Comparison of ENCODE assay signal across 9 cellular contexts in the genomic region with DNA sequence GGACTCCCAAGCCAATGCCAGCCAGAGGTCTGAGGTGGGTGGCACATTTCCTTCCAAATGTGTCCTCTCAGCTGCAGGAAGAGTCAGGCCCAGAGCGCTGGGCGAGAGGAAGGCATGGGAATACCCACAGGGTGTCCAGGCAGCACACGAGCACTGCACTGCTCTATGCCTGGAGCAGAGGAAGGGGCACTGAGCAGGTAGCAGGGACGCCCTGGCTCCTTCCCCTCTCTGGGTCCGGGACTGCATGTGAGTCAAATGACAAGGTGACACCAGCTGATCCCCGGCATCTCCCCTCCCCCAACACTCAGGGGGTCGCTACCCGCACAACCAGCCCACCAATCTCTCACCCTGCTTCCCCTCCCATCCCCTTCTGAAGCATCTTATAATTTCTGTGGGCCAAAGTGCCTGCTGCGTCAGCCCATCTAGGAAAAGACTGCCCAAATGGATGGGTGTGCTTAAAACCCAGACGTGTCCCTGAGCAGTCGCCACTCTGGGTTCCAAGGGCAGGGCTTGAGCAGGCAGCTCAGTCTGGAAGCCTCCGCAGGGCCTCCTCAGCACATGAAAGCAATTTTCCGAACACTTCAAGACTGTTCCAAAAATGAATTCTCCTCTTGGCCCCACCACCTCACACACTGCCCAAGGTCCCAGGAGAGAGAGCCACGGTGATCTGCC. TPM values are rescaled to one million over a fixed set of nuclear protein-coding genes. Genes with fewer than 3 reads are reported as not detected.
DNase-seq lines count a peak whose midpoint lies in the region; ATAC-seq and TF ChIP-seq lines count a peak whose summit lies in the region.
"Had no signal": no experiment of that assay in that cellular context is flagged by ENCODE, and none has a peak within 500 bp of the region (broad histone marks: within the 10 kb centered on the region; RNA-seq: fewer than 3 reads in every experiment).

No MANE protein-coding gene starts in this region.

- H3K36me3 ChIP-seq in ACC112 (ENCODE audit: insufficient read depth, low read length): no peaks in the 10 kb centered on the region

- H3K36me3 Mint-ChIP-seq in osteocyte (ENCODE audit: unreplicated experiment): peaks cover 8% of the 10 kb centered on the region
- no peaks in the 10 kb centered on the region for H3K36me3 Mint-ChIP-seq in activated CD4-positive, alpha-beta T cell treated with anti-CD3 and anti-CD28 coated beads, Interleukin-2, amount 10 ng/mL, durations not matched to agents 7 days and 5 days (ENCODE audit: low read depth)
- H3K36me3 Mint-ChIP-seq: activated naive CD8-positive, alpha-beta T cell had no signal

- no peaks in the 10 kb centered on the region for H3K27me3 ChIP-seq in ACC112 (ENCODE audit: insufficient read depth, low read length)

- H3K79me2 ChIP-seq in ACC112 (ENCODE audit: control insufficient read depth, insufficient read depth, low read length, unreplicated experiment): peaks cover 71% of the 10 kb centered on the region

- H3K27ac ChIP-seq in ACC112 (ENCODE audit: low read depth, low read length): peak overlapping the region; percentile 82

- H3K9me3 Mint-ChIP-seq in osteocyte (ENCODE audit: unreplicated experiment): no peaks in the 10 kb centered on the region
- no peaks in the 10 kb centered on the region for H3K9me3 Mint-ChIP-seq in activated CD4-positive, alpha-beta T cell treated with anti-CD3 and anti-CD28 coated beads, Interleukin-2, amount 10 ng/mL, durations not matched to agents 7 days and 5 days

- DNase-seq in fibroblast of the aortic adventitia (ENCODE audit: low read depth) (peak; percentile 22), osteocyte (ENCODE audit: extremely low spot score, unreplicated experiment) (no peak), DMS53 (lab: John Stamatoyannopoulos, UW) (no peak), NCI-H526 treated with DMSO at 0.1 percent for 48 hours (lab: John Stamatoyannopoulos, UW) (no peak)
- no peak for DNase-seq in activated CD4-positive, alpha-beta T cell treated with anti-CD3 and anti-CD28 coated beads, Interleukin-2, amount 10 ng/mL, durations not matched to agents 7 days and 5 days

- no peak for TF ChIP-seq CTCF in WI38 (IDR thresholded peaks at IDR 0.05; ENCODE audit: low read depth, low read length)
- no peak for TF ChIP-seq CTCF in fibroblast of the aortic adventitia (IDR thresholded peaks at IDR 0.05; ENCODE audit: insufficient read depth, low read length)
- no peak for TF ChIP-seq CTCF in osteocyte (IDR thresholded peaks at IDR 0.05)

- peak overlapping the region; percentile 99 for H3K4me3 ChIP-seq in ACC112 (ENCODE audit: low read depth, low read length)
- peak overlapping the region; percentile 98 for H3K4me3 ChIP-seq in WI38 (ENCODE audit: low read depth, low read length)
- H3K4me3 ChIP-seq in fibroblast of the aortic adventitia (ENCODE audit: low read depth, low read length): peak overlapping the region; percentile 84

- H2AFZ ChIP-seq in ACC112 (ENCODE audit: low read length, unreplicated experiment): no peak overlapping the region

- peak overlapping the region; percentile 93 for H3K27ac Mint-ChIP-seq in osteocyte (ENCODE audit: unreplicated experiment)
- H3K27ac Mint-ChIP-seq in activated CD4-positive, alpha-beta T cell treated with anti-CD3 and anti-CD28 coated beads, Interleukin-2, amount 10 ng/mL, durations not matched to agents 7 days and 5 days: no peak overlapping the region
- H3K27ac Mint-ChIP-seq: activated naive CD8-positive, alpha-beta T cell had no signal

- H3K4me3 Mint-ChIP-seq in osteocyte (ENCODE audit: unreplicated experiment): peak overlapping the region; percentile 82
- H3K4me3 Mint-ChIP-seq in activated CD4-positive, alpha-beta T cell treated with anti-CD3 and anti-CD28 coated beads, Interleukin-2, amount 10 ng/mL, durations not matched to agents 7 days and 5 days: no peak overlapping the region

- H3K4me1 ChIP-seq in ACC112 (ENCODE audit: control insufficient read depth, insufficient read depth, low read length, unreplicated experiment): peaks cover 49% of the 10 kb centered on the region

- POLR2A ChIA-PET in activated CD4-positive, alpha-beta T cell treated with anti-CD3 and anti-CD28 coated beads, Interleukin-2, amount 10 ng/mL, durations not matched to agents 7 days and 5 days (lab: Charles Lee): no interaction called here

- H3K27me3 Mint-ChIP-seq in osteocyte (ENCODE audit: unreplicated experiment): no peaks in the 10 kb centered on the region
- peaks cover 42% of the 10 kb centered on the region for H3K27me3 Mint-ChIP-seq in activated CD4-positive, alpha-beta T cell treated with anti-CD3 and anti-CD28 coated beads, Interleukin-2, amount 10 ng/mL, durations not matched to agents 7 days and 5 days

- no peak for ATAC-seq in HG03432 (IDR thresholded peaks at IDR 0.05; ENCODE audit: unreplicated experiment)

- CTCF ChIA-PET in activated CD4-positive, alpha-beta T cell treated with anti-CD3 and anti-CD28 coated beads, Interleukin-2, amount 10 ng/mL, durations not matched to agents 7 days and 5 days (lab: Charles Lee): interaction anchor here (1.3 kb wide), 1 partner anchor 13 kb away, joined by 3 read pairs; no protein-coding TSS in a partner anchor

- peaks cover 67% of the 10 kb centered on the region for H3K4me1 Mint-ChIP-seq in osteocyte (ENCODE audit: unreplicated experiment)
- peaks cover 1% of the 10 kb centered on the region for H3K4me1 Mint-ChIP-seq in activated CD4-positive, alpha-beta T cell treated with anti-CD3 and anti-CD28 coated beads, Interleukin-2, amount 10 ng/mL, durations not matched to agents 7 days and 5 days

RNA-seq across cellular contexts. Expression of gene BCAR1, which starts 12.0 kb away (rescaled TPM):
- total RNA-seq in fibroblast of the aortic adventitia (ENCODE audit: low replicate concordance): 26.9 and 33.4 TPM in 2 replicates
- 126 and 138 TPM in 2 replicates for total RNA-seq in osteocyte
- total RNA-seq in activated CD4-positive, alpha-beta T cell treated with anti-CD3 and anti-CD28 coated beads, Interleukin-2, amount 10 ng/mL, durations not matched to agents 7 days and 5 days: under 1 TPM in 1 of 2 experiments, not detected in 1; 0.04 TPM

RNA-seq across cellular contexts. Expression of gene CTRB1, which starts 44.6 kb away (rescaled TPM):
- total RNA-seq in fibroblast of the aortic adventitia (ENCODE audit: low replicate concordance) (not detected in 2 replicates), osteocyte (not detected in 2 replicates)
- total RNA-seq in activated CD4-positive, alpha-beta T cell treated with anti-CD3 and anti-CD28 coated beads, Interleukin-2, amount 10 ng/mL, durations not matched to agents 7 days and 5 days: not detected

RNA-seq across cellular contexts. Expression of gene CTRB2, which starts 56.5 kb away (rescaled TPM):
- total RNA-seq in fibroblast of the aortic adventitia (ENCODE audit: low replicate concordance): not detected in 2 replicates
- total RNA-seq in osteocyte: not detected in 2 replicates
- total RNA-seq in activated CD4-positive, alpha-beta T cell treated with anti-CD3 and anti-CD28 coated beads, Interleukin-2, amount 10 ng/mL, durations not matched to agents 7 days and 5 days: not detected

Comparison
In these comparisons a context has a peak if more than half of its experiments do, and no peak if none do; other contexts are left out.
1. RNA of gene BCAR1, which starts 12.0 kb away (total RNA-seq): 126 to 138 TPM in osteocyte and 26.9 to 33.4 TPM in fibroblast of the aortic adventitia; 0.04 TPM in activated CD4-positive, alpha-beta T cell treated with anti-CD3 and anti-CD28 coated beads, Interleukin-2, amount 10 ng/mL, durations not matched to agents 7 days and 5 days; every median in the first group is over 10 times any median in the second.
2. Peak in every context shown above with its lines, with median percentiles within 50 percentile points of each other: H3K4me3 ChIP-seq.